1 cellular context compared by ENCODE assay signal in the genomic region with DNA sequence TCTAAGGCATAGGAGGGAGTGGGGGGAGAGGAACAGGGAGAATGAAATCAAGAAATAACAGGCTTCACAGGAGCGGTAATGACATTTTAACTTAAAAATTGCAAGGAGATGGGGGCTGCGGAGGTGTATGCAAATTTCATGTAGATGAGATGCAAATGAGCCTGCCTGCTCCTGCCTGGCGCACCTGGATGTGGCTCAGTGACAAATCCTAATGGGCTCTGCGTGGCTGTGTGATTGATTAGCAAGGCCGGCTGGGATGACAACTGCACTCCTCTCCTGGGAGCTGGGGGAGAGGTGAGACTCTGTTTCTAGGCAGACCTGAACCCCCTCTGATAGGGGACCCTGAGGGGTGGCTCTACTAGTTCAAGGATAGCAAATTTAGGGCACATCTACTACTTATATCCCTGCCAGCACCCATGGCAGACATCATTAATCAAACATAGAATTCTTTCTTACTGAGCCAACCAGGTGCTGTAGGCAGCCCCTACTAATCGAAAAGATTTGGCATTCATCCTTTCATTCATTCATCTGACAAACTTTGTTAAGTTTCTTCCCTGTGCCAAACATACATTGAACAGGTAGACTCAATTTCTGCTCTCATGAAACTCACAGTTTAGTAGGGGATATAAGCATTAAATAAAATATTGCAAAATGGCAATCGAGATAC.
TF ChIP-seq lines count a peak whose summit lies in the region.

No MANE protein-coding gene starts in this region.

TF ChIP-seq in GM12878, 131 proteins besides CTCF, POLR2A, EP300 and RAD21:
- TF ChIP-seq FOXK2 (IDR thresholded peaks at IDR 0.05) (no peak), EED (IDR thresholded peaks at IDR 0.05; ENCODE audit: low read depth) (no peak), POU2F2 (IDR thresholded peaks at IDR 0.05; ENCODE audit: borderline replicate concordance, low read depth, low read length) (0 out of 3 replicates have a peak, but pooled peaks have one; percentile 19)
- TF ChIP-seq, protein P1, sequence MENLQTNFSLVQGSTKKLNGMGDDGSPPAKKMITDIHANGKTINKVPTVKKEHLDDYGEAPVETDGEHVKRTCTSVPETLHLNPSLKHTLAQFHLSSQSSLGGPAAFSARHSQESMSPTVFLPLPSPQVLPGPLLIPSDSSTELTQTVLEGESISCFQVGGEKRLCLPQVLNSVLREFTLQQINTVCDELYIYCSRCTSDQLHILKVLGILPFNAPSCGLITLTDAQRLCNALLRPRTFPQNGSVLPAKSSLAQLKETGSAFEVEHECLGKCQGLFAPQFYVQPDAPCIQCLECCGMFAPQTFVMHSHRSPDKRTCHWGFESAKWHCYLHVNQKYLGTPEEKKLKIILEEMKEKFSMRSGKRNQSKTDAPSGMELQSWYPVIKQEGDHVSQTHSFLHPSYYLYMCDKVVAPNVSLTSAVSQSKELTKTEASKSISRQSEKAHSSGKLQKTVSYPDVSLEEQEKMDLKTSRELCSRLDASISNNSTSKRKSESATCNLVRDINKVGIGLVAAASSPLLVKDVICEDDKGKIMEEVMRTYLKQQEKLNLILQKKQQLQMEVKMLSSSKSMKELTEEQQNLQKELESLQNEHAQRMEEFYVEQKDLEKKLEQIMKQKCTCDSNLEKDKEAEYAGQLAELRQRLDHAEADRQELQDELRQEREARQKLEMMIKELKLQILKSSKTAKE (IDR thresholded peaks at IDR 0.05; ENCODE audit: low read depth, poor library complexity, severe bottlenecking): no peak
- TF ChIP-seq, protein P2, sequence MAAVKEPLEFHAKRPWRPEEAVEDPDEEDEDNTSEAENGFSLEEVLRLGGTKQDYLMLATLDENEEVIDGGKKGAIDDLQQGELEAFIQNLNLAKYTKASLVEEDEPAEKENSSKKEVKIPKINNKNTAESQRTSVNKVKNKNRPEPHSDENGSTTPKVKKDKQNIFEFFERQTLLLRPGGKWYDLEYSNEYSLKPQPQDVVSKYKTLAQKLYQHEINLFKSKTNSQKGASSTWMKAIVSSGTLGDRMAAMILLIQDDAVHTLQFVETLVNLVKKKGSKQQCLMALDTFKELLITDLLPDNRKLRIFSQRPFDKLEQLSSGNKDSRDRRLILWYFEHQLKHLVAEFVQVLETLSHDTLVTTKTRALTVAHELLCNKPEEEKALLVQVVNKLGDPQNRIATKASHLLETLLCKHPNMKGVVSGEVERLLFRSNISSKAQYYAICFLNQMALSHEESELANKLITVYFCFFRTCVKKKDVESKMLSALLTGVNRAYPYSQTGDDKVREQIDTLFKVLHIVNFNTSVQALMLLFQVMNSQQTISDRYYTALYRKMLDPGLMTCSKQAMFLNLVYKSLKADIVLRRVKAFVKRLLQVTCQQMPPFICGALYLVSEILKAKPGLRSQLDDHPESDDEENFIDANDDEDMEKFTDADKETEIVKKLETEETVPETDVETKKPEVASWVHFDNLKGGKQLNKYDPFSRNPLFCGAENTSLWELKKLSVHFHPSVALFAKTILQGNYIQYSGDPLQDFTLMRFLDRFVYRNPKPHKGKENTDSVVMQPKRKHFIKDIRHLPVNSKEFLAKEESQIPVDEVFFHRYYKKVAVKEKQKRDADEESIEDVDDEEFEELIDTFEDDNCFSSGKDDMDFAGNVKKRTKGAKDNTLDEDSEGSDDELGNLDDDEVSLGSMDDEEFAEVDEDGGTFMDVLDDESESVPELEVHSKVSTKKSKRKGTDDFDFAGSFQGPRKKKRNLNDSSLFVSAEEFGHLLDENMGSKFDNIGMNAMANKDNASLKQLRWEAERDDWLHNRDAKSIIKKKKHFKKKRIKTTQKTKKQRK (IDR thresholded peaks at IDR 0.05; ENCODE audit: low read depth, low read length): no peak
